ENCODE assay signal across 16 cellular contexts in the genomic region with DNA sequence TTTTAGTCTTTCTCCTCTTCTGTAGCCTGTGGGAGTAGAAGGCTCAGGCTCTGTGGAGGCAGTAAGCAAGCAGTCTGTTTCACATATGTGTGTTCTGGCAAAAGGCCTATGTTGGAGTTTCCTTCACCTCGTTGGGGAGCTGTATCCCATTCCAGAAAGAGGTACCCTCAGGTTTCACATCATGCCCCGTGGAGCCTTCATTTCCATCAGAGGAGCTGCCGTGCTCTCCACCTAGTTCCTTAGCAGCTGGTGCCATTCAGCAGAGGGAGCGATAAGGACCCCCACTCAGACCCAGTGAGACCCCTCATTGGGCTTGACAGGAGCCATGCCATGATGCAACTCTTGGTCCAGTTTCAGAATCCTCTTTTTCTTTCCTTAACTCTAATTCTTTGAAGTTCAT. TPM values are rescaled to one million over a fixed set of nuclear protein-coding genes. Genes with fewer than 3 reads are reported as not detected.
"Had no signal": no experiment of that assay in that cellular context is flagged by ENCODE, and none has a peak within 500 bp of the region (broad histone marks: within the 10 kb centered on the region; RNA-seq: fewer than 3 reads in every experiment).

No MANE protein-coding gene starts in this region.

- H3K27me3 ChIP-seq: body of pancreas, neural progenitor cell, pancreas had no signal

- ATAC-seq: activated naive CD4-positive, alpha-beta T cell treated with anti-CD3 and anti-CD28 coated beads, Interleukin-2, amount 50 U/mL, for 72 hours; body of pancreas; lower lobe of right lung; pancreas; stimulated activated memory B cell treated with anti-CD40 and anti-IgM and Interleukin-4, amounts not matched to agents 10 μg/mL and 1 μg/mL and 100 μg/mL, for 72 hours had no signal

- H3K27ac Mint-ChIP-seq: activated CD4-positive, alpha-beta T cell treated with anti-CD3 and anti-CD28 coated beads, Interleukin-2, amount 10 ng/mL, durations not matched to agents 7 days and 5 days; activated naive CD4-positive, alpha-beta T cell treated with anti-CD3 and anti-CD28 coated beads, Interleukin-2, amount 50 U/mL, for 72 hours; dendritic cell treated with granulocyte-macrophage colony-stimulating factor and Interleukin-4, amounts not matched to agents 40 ng/mL and 50 ng/mL, for 4 days; neural progenitor cell; T-helper 1 cell treated with Interleukin-12 subunit alpha and Interleukin-12 subunit beta and Interleukin-4 antibody, amounts not matched to agents 30 μg/mL and 1 μg/mL, for 36 hours had no signal

- DNase-seq: activated CD4-positive, alpha-beta T cell treated with anti-CD3 and anti-CD28 coated beads, Interleukin-2, amount 10 ng/mL, durations not matched to agents 7 days and 5 days; body of pancreas; effector memory CD4-positive, alpha-beta T cell; foreskin melanocyte; lower lobe of right lung; midbrain; naive B cell; pancreas; stimulated activated CD4-positive, alpha-beta T cell treated with anti-CD3 and anti-CD28 coated beads, Interleukin-2, amount 100 ng/mL, for 48 hours had no signal

- H3K36me3 ChIP-seq: neural progenitor cell had no signal

- H3K9me3 ChIP-seq: body of pancreas, lower lobe of right lung, pancreas had no signal

- H3K4me1 ChIP-seq: body of pancreas, lower lobe of right lung, neural progenitor cell, pancreas had no signal

- H3K4me1 Mint-ChIP-seq: activated CD4-positive, alpha-beta T cell treated with anti-CD3 and anti-CD28 coated beads, Interleukin-2, amount 10 ng/mL, durations not matched to agents 7 days and 5 days; central memory CD8-positive, alpha-beta T cell had no signal

- H3K4me3 Mint-ChIP-seq: activated CD4-positive, alpha-beta T cell treated with anti-CD3 and anti-CD28 coated beads, Interleukin-2, amount 10 ng/mL, durations not matched to agents 7 days and 5 days; central memory CD8-positive, alpha-beta T cell; dendritic cell treated with granulocyte-macrophage colony-stimulating factor and Interleukin-4, amounts not matched to agents 40 ng/mL and 50 ng/mL, for 4 days; neural progenitor cell; stimulated activated memory B cell treated with anti-CD40 and anti-IgM and Interleukin-4, amounts not matched to agents 10 μg/mL and 1 μg/mL and 100 μg/mL, for 72 hours; T-helper 1 cell treated with Interleukin-12 subunit alpha and Interleukin-12 subunit beta and Interleukin-4 antibody, amounts not matched to agents 30 μg/mL and 1 μg/mL, for 36 hours had no signal

- H3K36me3 Mint-ChIP-seq: activated naive CD4-positive, alpha-beta T cell treated with anti-CD3 and anti-CD28 coated beads, Interleukin-2, amount 50 U/mL, for 72 hours had no signal

- H3K9me3 Mint-ChIP-seq: activated CD4-positive, alpha-beta T cell treated with anti-CD3 and anti-CD28 coated beads, Interleukin-2, amount 10 ng/mL, durations not matched to agents 7 days and 5 days; activated naive CD4-positive, alpha-beta T cell treated with anti-CD3 and anti-CD28 coated beads, Interleukin-2, amount 50 U/mL, for 72 hours; central memory CD8-positive, alpha-beta T cell; dendritic cell treated with granulocyte-macrophage colony-stimulating factor and Interleukin-4, amounts not matched to agents 40 ng/mL and 50 ng/mL, for 4 days; naive B cell; neural progenitor cell; stimulated activated memory B cell treated with anti-CD40 and anti-IgM and Interleukin-4, amounts not matched to agents 10 μg/mL and 1 μg/mL and 100 μg/mL, for 72 hours; T-helper 1 cell treated with Interleukin-12 subunit alpha and Interleukin-12 subunit beta and Interleukin-4 antibody, amounts not matched to agents 30 μg/mL and 1 μg/mL, for 36 hours had no signal

- H3K9ac ChIP-seq: neural progenitor cell had no signal

- H3K27ac ChIP-seq: body of pancreas, lower lobe of right lung, neural progenitor cell, pancreas had no signal

- H3K4me2 ChIP-seq: neural progenitor cell had no signal

- H2AFZ ChIP-seq: neural progenitor cell had no signal

- H3K27me3 Mint-ChIP-seq: activated CD4-positive, alpha-beta T cell treated with anti-CD3 and anti-CD28 coated beads, Interleukin-2, amount 10 ng/mL, durations not matched to agents 7 days and 5 days; central memory CD8-positive, alpha-beta T cell; naive B cell; stimulated activated memory B cell treated with anti-CD40 and anti-IgM and Interleukin-4, amounts not matched to agents 10 μg/mL and 1 μg/mL and 100 μg/mL, for 72 hours had no signal

- H3K4me3 ChIP-seq: body of pancreas, lower lobe of right lung, neural progenitor cell, pancreas had no signal

RNA-seq across cellular contexts. Expression of gene ANGPTL2, which starts 50.6 kb away (rescaled TPM):
- total RNA-seq: activated CD4-positive, alpha-beta T cell treated with anti-CD3 and anti-CD28 coated beads, Interleukin-2, amount 10 ng/mL, durations not matched to agents 7 days and 5 days; activated CD8-positive, alpha-beta memory T cell treated with anti-CD3 and anti-CD28 coated beads for 36 hours; activated naive CD4-positive, alpha-beta T cell treated with anti-CD3 and anti-CD28 coated beads, Interleukin-2, amount 50 U/mL, for 72 hours had no signal
